In genomic region chr11:119155733-119156492, GRCh38 we compare ENCODE assay signal across 9 cellular contexts.
A peak's percentile ranks its signal among the peaks of the same experiment; 100 is the strongest.
DNase-seq lines count a peak whose midpoint lies in the region; ATAC-seq and TF ChIP-seq lines count a peak whose summit lies in the region.
"Had no signal": no experiment of that assay in that cellular context is flagged by ENCODE, and none has a peak within 500 bp of the region (broad histone marks: within the 10 kb centered on the region; RNA-seq: fewer than 3 reads in every experiment).

No MANE protein-coding gene starts in this region.

- TF ChIP-seq CTCF in GM13977 (IDR thresholded peaks at IDR 0.05; ENCODE audit: extremely low read depth, insufficient read depth, missing control alignments) (peak; percentile 7), RWPE2 (IDR thresholded peaks at IDR 0.05; ENCODE audit: poor library complexity, severe bottlenecking) (peak; percentile 24)

- peak; percentile 61 for ATAC-seq in RWPE2 (ENCODE audit: low read depth)
- ATAC-seq in GM21423 (IDR thresholded peaks at IDR 0.05; ENCODE audit: unreplicated experiment): no peak

- H3K36me3 ChIP-seq in RWPE2 (ENCODE audit: low read depth): no peaks in the 10 kb centered on the region
- H3K36me3 ChIP-seq: lower lobe of right lung had no signal

- H3K4me3 ChIP-seq in RWPE2 (ENCODE audit: severe bottlenecking): no peak overlapping the region
- H3K4me3 ChIP-seq: lower lobe of right lung had no signal

- H3K4me1 ChIP-seq in RWPE2 (ENCODE audit: insufficient read depth, poor library complexity, severe bottlenecking): no peaks in the 10 kb centered on the region
- H3K4me1 ChIP-seq: lower lobe of right lung had no signal

- in situ Hi-C loops in GM13977 (cut with MboI; ENCODE audit: low pct_unique_long_range_greater_than_20kb, low sequenced_read_pairs, unreplicated experiment): no loop called here

- peak; percentile 44 for DNase-seq in AG20443 (ENCODE audit: low spot score)
- no peak for DNase-seq in GM13977 (ENCODE audit: low spot score)
- DNase-seq in RWPE2 (ENCODE audit: low spot score): no peak
- peak; percentile 48 for DNase-seq in iPS-NIHi7 (ENCODE audit: extremely low spot score)
- no peak for DNase-seq in NCI-H1694 treated with DMSO at 0.1 percent for 48 hours (lab: John Stamatoyannopoulos, UW)
- DNase-seq in activated CD4-positive, alpha-beta T cell treated with anti-CD3 and anti-CD28 coated beads, Interleukin-2, amount 50 U/mL, for 4 hours: no peak
- no peak for DNase-seq in midbrain (lab: John Stamatoyannopoulos, UW)

- H3K9me3 ChIP-seq in RWPE2 (ENCODE audit: severe bottlenecking): no peaks in the 10 kb centered on the region
- H3K9me3 ChIP-seq: lower lobe of right lung had no signal

- H3K27ac ChIP-seq in RWPE2 (ENCODE audit: poor library complexity, severe bottlenecking): no peak overlapping the region
- H3K27ac ChIP-seq: lower lobe of right lung had no signal

- H3K27me3 ChIP-seq in RWPE2 (ENCODE audit: insufficient read depth, poor library complexity, severe bottlenecking): no peaks in the 10 kb centered on the region

Comparison
In these comparisons a context has a peak if more than half of its experiments do, and no peak if none do; other contexts are left out.
1. DNase-seq: peak in AG20443 (single experiment) and iPS-NIHi7 (single experiment); none in GM13977 (single experiment), RWPE2 (single experiment), NCI-H1694 treated with DMSO at 0.1 percent for 48 hours (single experiment), activated CD4-positive, alpha-beta T cell treated with anti-CD3 and anti-CD28 coated beads, Interleukin-2, amount 50 U/mL, for 4 hours (0 of 2) and midbrain (single experiment).